In the genomic region with DNA sequence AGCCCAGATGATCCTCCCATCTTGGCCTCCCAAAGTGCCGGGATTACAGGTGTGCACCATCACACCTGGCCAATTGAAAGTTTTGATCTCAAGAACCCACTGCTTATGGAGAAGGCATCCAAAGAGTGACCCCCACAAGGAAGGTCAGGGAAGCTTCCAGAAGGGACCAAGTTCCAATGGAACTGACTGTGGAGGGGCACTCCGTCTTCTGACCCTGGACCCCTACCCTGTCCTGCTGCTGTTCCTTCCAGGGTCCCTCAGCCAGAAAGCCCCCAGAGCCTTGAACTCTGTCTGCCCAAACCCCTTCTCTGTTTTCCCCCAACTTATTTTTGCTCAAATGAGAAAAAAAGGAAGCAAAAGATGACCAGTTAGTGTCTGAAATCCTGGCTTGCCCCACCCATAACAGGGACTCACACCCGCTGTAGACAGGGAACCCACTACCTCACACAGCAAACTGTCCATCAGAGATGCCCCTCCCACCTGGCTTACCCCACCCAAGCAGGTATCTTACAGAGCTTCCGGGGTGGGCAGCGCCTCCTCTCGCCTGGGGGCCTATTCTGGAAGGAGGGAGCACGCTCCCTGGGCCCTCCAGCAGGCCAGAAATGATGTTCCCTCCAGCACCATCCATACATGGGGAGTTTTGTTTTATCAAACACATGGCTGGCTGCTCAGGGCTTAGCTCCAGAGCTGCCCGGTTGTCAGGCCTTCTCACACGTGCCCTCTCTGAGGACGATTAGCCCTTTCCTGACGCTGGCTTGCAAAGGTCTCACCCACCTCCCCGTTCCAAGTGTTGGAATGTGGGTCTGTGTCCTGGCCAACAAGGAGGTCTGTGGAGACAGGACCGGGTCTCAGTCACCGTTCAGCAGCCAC, we compare ENCODE assay signal across 17 cellular contexts. TPM values are rescaled to one million over a fixed set of nuclear protein-coding genes. Genes with fewer than 3 reads are reported as not detected.
DNase-seq lines count a peak whose midpoint lies in the region; ATAC-seq and TF ChIP-seq lines count a peak whose summit lies in the region.
"Had no signal": no experiment of that assay in that cellular context is flagged by ENCODE, and none has a peak within 500 bp of the region (broad histone marks: within the 10 kb centered on the region; RNA-seq: fewer than 3 reads in every experiment).

No MANE protein-coding gene starts in this region.

- TF ChIP-seq CTCF in OCI-LY3 (IDR thresholded peaks at IDR 0.05; ENCODE audit: low read depth, low read length) (no peak), osteoblast (IDR thresholded peaks at IDR 0.05; ENCODE audit: extremely low read depth, low read depth, low read length) (no peak), OCI-LY7 (conservative IDR thresholded peaks at IDR 0.05; ENCODE audit: low read length) (no peak)

- H3K4me1 ChIP-seq in OCI-LY3 (ENCODE audit: low read length) = no peaks in the 10 kb centered on the region
- H3K4me1 ChIP-seq in osteoblast (ENCODE audit: insufficient read depth, low read length) = no peaks in the 10 kb centered on the region
- no peaks in the 10 kb centered on the region for H3K4me1 ChIP-seq in naive thymus-derived CD4-positive, alpha-beta T cell (ENCODE audit: control insufficient read depth in 2 of 2, insufficient read depth in 2 of 2, low read length in 2 of 2)
- H3K4me1 ChIP-seq in OCI-LY7 (ENCODE audit: insufficient read depth, low read length, poor library complexity, severe bottlenecking) = peaks cover under 1% of the 10 kb centered on the region
- H3K4me1 ChIP-seq: SJCRH30 had no signal

- H3K4me1 Mint-ChIP-seq in naive thymus-derived CD4-positive, alpha-beta T cell = peaks cover 0 to 9% (median 1%) of the 10 kb centered on the region in 7 donors

- POLR2A ChIA-PET in naive thymus-derived CD4-positive, alpha-beta T cell (lab: Charles Lee) = no interaction called here
- POLR2A ChIA-PET in OCI-LY7 (lab: Charles Lee) = interaction anchor here (0.5 to 0.6 kb wide), 2 partner anchors 149 to 235 kb away, joined by 3 to 4 read pairs; no protein-coding TSS in a partner anchor

- H3K9me3 ChIP-seq in OCI-LY3 (ENCODE audit: insufficient read depth, low read length) (no peaks in the 10 kb centered on the region), osteoblast (ENCODE audit: low read depth, low read length) (no peaks in the 10 kb centered on the region), OCI-LY7 (ENCODE audit: low read length) (no peaks in the 10 kb centered on the region)
- no peaks in the 10 kb centered on the region for H3K9me3 ChIP-seq in naive thymus-derived CD4-positive, alpha-beta T cell (ENCODE audit: control insufficient read depth in 2 of 3, low read length in 3 of 3)
- H3K9me3 ChIP-seq: SJCRH30 had no signal

- H3K36me3 ChIP-seq in OCI-LY3 (replicated peaks; ENCODE audit: low read depth, low read length) (no peaks in the 10 kb centered on the region), osteoblast (ENCODE audit: insufficient read depth, low read length) (no peaks in the 10 kb centered on the region), OCI-LY7 (ENCODE audit: insufficient read depth, low read length) (no peaks in the 10 kb centered on the region)
- no peaks in the 10 kb centered on the region for H3K36me3 ChIP-seq in naive thymus-derived CD4-positive, alpha-beta T cell (ENCODE audit: control insufficient read depth in 2 of 3, insufficient read depth in 3 of 3, low read length in 3 of 3)
- H3K36me3 ChIP-seq: SJCRH30 had no signal

- no peak overlapping the region for H3K27ac Mint-ChIP-seq in naive thymus-derived CD4-positive, alpha-beta T cell
- H3K27ac Mint-ChIP-seq: CD4-positive, alpha-beta memory T cell had no signal

- ATAC-seq in naive thymus-derived CD4-positive, alpha-beta T cell = no peak

- H3K9me2 ChIP-seq in OCI-LY7 (ENCODE audit: insufficient read depth, low read length) = no peaks in the 10 kb centered on the region

- no peak overlapping the region for H3K4me3 Mint-ChIP-seq in naive thymus-derived CD4-positive, alpha-beta T cell
- H3K4me3 Mint-ChIP-seq: CD4-positive, alpha-beta memory T cell had no signal

- H3K4me2 ChIP-seq in OCI-LY3 (ENCODE audit: low read length) (peak overlapping the region; percentile 80; the same call in 1 of the 2 replicates), osteoblast (ENCODE audit: insufficient read depth, low read length) (no peak overlapping the region), OCI-LY7 (ENCODE audit: low read length) (no peak overlapping the region)
- H3K4me2 ChIP-seq: A549 had no signal

- peaks cover 22 to 58% (median 43%) of the 10 kb centered on the region in 5 donors for H3K27me3 Mint-ChIP-seq in naive thymus-derived CD4-positive, alpha-beta T cell

- H3K27me3 ChIP-seq in OCI-LY3 (ENCODE audit: low read depth, low read length) (no peaks in the 10 kb centered on the region; the same call in 1 of the 2 replicates), osteoblast (ENCODE audit: insufficient read depth, low read length) (peaks cover 60% of the 10 kb centered on the region)
- H3K27me3 ChIP-seq in naive thymus-derived CD4-positive, alpha-beta T cell (ENCODE audit: control insufficient read depth in 2 of 2, insufficient read depth in 2 of 2, low read length in 2 of 2) = peaks cover 6 to 17% of the 10 kb centered on the region in 2 donors
- H3K27me3 ChIP-seq: SJCRH30 had no signal

- no TSS peak for BruUV-seq in OCI-LY7 (replicated peaks; lab: Mats Ljungman, UMichigan)

- H2AFZ ChIP-seq in OCI-LY3 (ENCODE audit: low read depth, low read length) (no peak overlapping the region), osteoblast (ENCODE audit: low read length) (no peak overlapping the region), OCI-LY7 (ENCODE audit: low read length) (no peak overlapping the region)

- H3K27ac ChIP-seq in OCI-LY3 (ENCODE audit: low read length) (no peak overlapping the region), osteoblast (ENCODE audit: low read depth, low read length) (no peak overlapping the region), OCI-LY7 (ENCODE audit: low read depth, low read length, poor library complexity, severe bottlenecking) (no peak overlapping the region)
- no peak overlapping the region for H3K27ac ChIP-seq in naive thymus-derived CD4-positive, alpha-beta T cell (ENCODE audit: low read depth, low read length)
- H3K27ac ChIP-seq: A549, SJCRH30 had no signal

- H4K20me1 ChIP-seq in OCI-LY3 (ENCODE audit: insufficient read depth, low read length) = no peaks in the 10 kb centered on the region
- H4K20me1 ChIP-seq in osteoblast (ENCODE audit: insufficient read depth, low read length) = no peaks in the 10 kb centered on the region
- H4K20me1 ChIP-seq in OCI-LY7 (ENCODE audit: insufficient read depth, low read length) = no peaks in the 10 kb centered on the region

- H3K79me2 ChIP-seq in OCI-LY3 (ENCODE audit: low read length) = no peaks in the 10 kb centered on the region
- no peaks in the 10 kb centered on the region for H3K79me2 ChIP-seq in osteoblast (ENCODE audit: insufficient read depth, low read length)
- no peaks in the 10 kb centered on the region for H3K79me2 ChIP-seq in OCI-LY7 (ENCODE audit: insufficient read depth, low read depth, low read length)

- CTCF ChIA-PET in naive thymus-derived CD4-positive, alpha-beta T cell (lab: Charles Lee) = no interaction called here
- CTCF ChIA-PET in OCI-LY7 (lab: Charles Lee; ENCODE audit: unreplicated experiment) = no interaction called here

- intact Hi-C loops in naive thymus-derived CD4-positive, alpha-beta T cell (cut with micrococcal nuclease) = loop anchor here in 1 of 2 donors (1.0 kb wide), 1 partner anchor 512 kb away; no protein-coding TSS in a partner anchor
- intact Hi-C loops in OCI-LY7 (cut with micrococcal nuclease; ENCODE audit: unreplicated experiment) = no loop called here

- no peak overlapping the region for H3K9ac ChIP-seq in OCI-LY3 (ENCODE audit: low read length)

- no peaks in the 10 kb centered on the region for H3K36me3 Mint-ChIP-seq in naive thymus-derived CD4-positive, alpha-beta T cell
- H3K36me3 Mint-ChIP-seq: CD4-positive, alpha-beta memory T cell had no signal

- peaks cover 0 to 6% (median 0%) of the 10 kb centered on the region in 11 donors for H3K9me3 Mint-ChIP-seq in naive thymus-derived CD4-positive, alpha-beta T cell

- DNase-seq in activated CD8-positive, alpha-beta memory T cell treated with anti-CD3 and anti-CD28 coated beads, Interleukin-2, amount 50 U/mL, for 48 hours = peak; percentile 38
- DNase-seq in activated CD8-positive, alpha-beta memory T cell treated with anti-CD3 and anti-CD28 coated beads, Interleukin-2, amount 50 U/mL, for 4 hours = no peak
- DNase-seq in D341Med (ENCODE audit: low spot score) (peak; percentile 20), osteoblast (ENCODE audit: insufficient read length, low spot score, missing footprints) (peak; percentile 82), DMS 273 (lab: John Stamatoyannopoulos, UW; ENCODE audit: unreplicated experiment) (no peak), OCI-LY7 (ENCODE audit: low spot score) (no peak)
- DNase-seq in naive thymus-derived CD4-positive, alpha-beta T cell = no peak
- DNase-seq: DND-41, GF-D8, NCI-H187 treated with DMSO at 0.1 percent for 48 hours, NCI-H2171 treated with DMSO at 0.1 percent for 48 hours had no signal

- H3K4me3 ChIP-seq in OCI-LY3 (ENCODE audit: low read length) (no peak overlapping the region), osteoblast (ENCODE audit: insufficient read depth, low read length) (no peak overlapping the region), OCI-LY7 (ENCODE audit: low read depth, low read length, poor library complexity, severe bottlenecking) (no peak overlapping the region)
- H3K4me3 ChIP-seq in naive thymus-derived CD4-positive, alpha-beta T cell (ENCODE audit: low read length) = no peak overlapping the region
- H3K4me3 ChIP-seq: A549, SJCRH30 had no signal

RNA-seq across cellular contexts. Expression of a gene that starts 3.1 kb away (rescaled TPM):
- total RNA-seq in osteoblast (not detected in 2 replicates), OCI-LY7 (2022) (not detected in 2 replicates)
- not detected for total RNA-seq in naive thymus-derived CD4-positive, alpha-beta T cell
- polyA plus RNA-seq in naive thymus-derived CD4-positive, alpha-beta T cell = not detected
- total RNA-seq in OCI-LY7 (2014; rRNA removed; shearing (Covaris generic)) = not detected in 2 replicates
- total RNA-seq: CD4-positive, alpha-beta memory T cell; NCI-H460; RPMI7951; SJCRH30 had no signal
- polyA plus RNA-seq: A549; CD4-positive, alpha-beta memory T cell had no signal

RNA-seq across cellular contexts. Expression of a gene that starts 56.0 kb away (rescaled TPM):
- total RNA-seq in osteoblast = 0.36 and 0.88 TPM in 2 replicates
- total RNA-seq in naive thymus-derived CD4-positive, alpha-beta T cell = under 1 TPM in 1 of 5 experiments, not detected in 4; 0.29 TPM
- polyA plus RNA-seq in naive thymus-derived CD4-positive, alpha-beta T cell = not detected
- not detected in 2 replicates for total RNA-seq in OCI-LY7 (2014; rRNA removed; shearing (Covaris generic))
- total RNA-seq in OCI-LY7 (2022) = not detected in 2 replicates

Comparison
In these comparisons a context has a peak if more than half of its experiments do, and no peak if none do; other contexts are left out.
1. DNase-seq: peak in activated CD8-positive, alpha-beta memory T cell treated with anti-CD3 and anti-CD28 coated beads, Interleukin-2, amount 50 U/mL, for 48 hours (single experiment), D341Med (single experiment) and osteoblast (single experiment); none in activated CD8-positive, alpha-beta memory T cell treated with anti-CD3 and anti-CD28 coated beads, Interleukin-2, amount 50 U/mL, for 4 hours (single experiment), DMS 273 (single experiment), naive thymus-derived CD4-positive, alpha-beta T cell (0 of 9) and OCI-LY7 (single experiment).